ENCODE assay signal across 1 cellular context in genomic region chr16:84699147-84699711, GRCh38.
TF ChIP-seq lines count a peak whose summit lies in the region.

No MANE protein-coding gene starts in this region.

TF ChIP-seq in HepG2, 621 proteins besides CTCF, POLR2A, EP300 and RAD21 (continued from another document and continues in another):
- 0 out of 2 replicates have a peak, but pooled peaks have one; percentile 34 for TF ChIP-seq ZBTB25 (CRISPR knock-in tag; IDR thresholded peaks at IDR 0.05)
- peak; percentile 89; the same call in 1 of the 2 replicates for TF ChIP-seq ZFP41 (CRISPR knock-in tag; IDR thresholded peaks at IDR 0.05; ENCODE audit: borderline replicate concordance)
- TF ChIP-seq ZNF224 (CRISPR knock-in tag; IDR thresholded peaks at IDR 0.05): peak; percentile 52; the same call in 1 of the 2 replicates
- TF ChIP-seq AHDC1 (CRISPR knock-in tag; IDR thresholded peaks at IDR 0.05; ENCODE audit: borderline replicate concordance): no peak
- peak; percentile 93 for TF ChIP-seq ZNF44 (CRISPR knock-in tag; IDR thresholded peaks at IDR 0.05)
- TF ChIP-seq ZBTB43 (CRISPR knock-in tag; conservative IDR thresholded peaks at IDR 0.05): peak; percentile 91
- TF ChIP-seq ARID5B (CRISPR knock-in tag; IDR thresholded peaks at IDR 0.05): 0 out of 2 replicates have a peak, but pooled peaks have one; percentile 31
- no peak for TF ChIP-seq ZSCAN5A (CRISPR knock-in tag; IDR thresholded peaks at IDR 0.05; ENCODE audit: borderline replicate concordance)
- no peak; the same call in 1 of the 2 replicates for TF ChIP-seq CSRNP1 (CRISPR knock-in tag; IDR thresholded peaks at IDR 0.05)
- TF ChIP-seq NRL (CRISPR knock-in tag; IDR thresholded peaks at IDR 0.05; ENCODE audit: borderline replicate concordance): 0 out of 2 replicates have a peak, but pooled peaks have one; percentile 52
- no peak for TF ChIP-seq ZNF597 (CRISPR knock-in tag; IDR thresholded peaks at IDR 0.05)
- TF ChIP-seq ZNF367 (CRISPR knock-in tag; IDR thresholded peaks at IDR 0.05; ENCODE audit: borderline replicate concordance): peak; percentile 92; the same call in 1 of the 2 replicates
- peak; percentile 98 for TF ChIP-seq ZNF567 (CRISPR knock-in tag; IDR thresholded peaks at IDR 0.05; ENCODE audit: borderline replicate concordance)
- TF ChIP-seq ZSCAN12 (CRISPR knock-in tag; IDR thresholded peaks at IDR 0.05): peak; percentile 80; the same call in 1 of the 2 replicates
- TF ChIP-seq ZNF703 (CRISPR knock-in tag; IDR thresholded peaks at IDR 0.05; ENCODE audit: borderline replicate concordance): peak; percentile 75; the same call in 1 of the 2 replicates
- no peak for TF ChIP-seq ZNF839 (CRISPR knock-in tag; IDR thresholded peaks at IDR 0.05; ENCODE audit: borderline replicate concordance)
- 0 out of 2 replicates have a peak, but pooled peaks have one; percentile 23 for TF ChIP-seq SP140L (CRISPR knock-in tag; IDR thresholded peaks at IDR 0.05; ENCODE audit: borderline replicate concordance)
- TF ChIP-seq MTERF4 (CRISPR knock-in tag; IDR thresholded peaks at IDR 0.05): peak; percentile 70; the same call in 1 of the 2 replicates
- TF ChIP-seq NR2F1 (CRISPR knock-in tag; IDR thresholded peaks at IDR 0.05): peak in 1 of 2 experiments; percentile 13; a peak in 1 of 4 replicates
- no peak for TF ChIP-seq HHEX (CRISPR knock-in tag; IDR thresholded peaks at IDR 0.05)
- no peak; the same call in 1 of the 2 replicates for TF ChIP-seq KMT2B (CRISPR knock-in tag; IDR thresholded peaks at IDR 0.05)
- 0 out of 2 replicates have a peak, but pooled peaks have one; percentile 78 for TF ChIP-seq FUBP1 (CRISPR knock-in tag; IDR thresholded peaks at IDR 0.05; ENCODE audit: borderline replicate concordance)
- 0 out of 2 replicates have a peak, but pooled peaks have one; percentile 42 for TF ChIP-seq PRDM10 (CRISPR knock-in tag; IDR thresholded peaks at IDR 0.05; ENCODE audit: low read depth)
- TF ChIP-seq KLF9 (CRISPR knock-in tag; IDR thresholded peaks at IDR 0.05; ENCODE audit: low read depth): no peak
